10 cellular contexts compared by ENCODE assay signal in genomic region chr17:882827-883585, GRCh38.
DNase-seq lines count a peak whose midpoint lies in the region; ATAC-seq and TF ChIP-seq lines count a peak whose summit lies in the region.
"Had no signal": no experiment of that assay in that cellular context is flagged by ENCODE, and none has a peak within 500 bp of the region (broad histone marks: within the 10 kb centered on the region; RNA-seq: fewer than 3 reads in every experiment).

No MANE protein-coding gene starts in this region.

- TF ChIP-seq CTCF in coronary artery (IDR thresholded peaks at IDR 0.05), result no peak
- no peak for TF ChIP-seq CTCF in liver (IDR thresholded peaks at IDR 0.05; ENCODE audit: low read depth, low read length, missing input control)
- no peak for TF ChIP-seq CTCF in thyroid gland (IDR thresholded peaks at IDR 0.05)

- no peaks in the 10 kb centered on the region for H3K36me3 Mint-ChIP-seq in stimulated activated effector memory CD8-positive, alpha-beta T cell treated with anti-CD3 and anti-CD28 coated beads, Interleukin-12 subunit alpha, Interleukin-12 subunit beta, amount 100 ng/mL, for 72 hours

- no peaks in the 10 kb centered on the region for H3K9me3 Mint-ChIP-seq in stimulated activated effector memory CD8-positive, alpha-beta T cell treated with anti-CD3 and anti-CD28 coated beads, Interleukin-12 subunit alpha, Interleukin-12 subunit beta, amount 100 ng/mL, for 72 hours

- H3K27ac ChIP-seq in coronary artery, result peak overlapping the region; percentile 72 to 82
- H3K27ac ChIP-seq in liver (ENCODE audit: low read depth in 1 of 2, low read length in 2 of 2), result peak overlapping the region; percentile 42 to 63
- peak overlapping the region; percentile 40 to 63 (median 50) for H3K27ac ChIP-seq in thyroid gland
- H3K27ac ChIP-seq: SK-N-MC had no signal

- H3K9ac ChIP-seq in liver (ENCODE audit: low read depth in 1 of 2, low read length in 2 of 2), result no peak overlapping the region

- TF ChIP-seq POLR2A in thyroid gland (IDR thresholded peaks at IDR 0.05), result no peak

- no peak overlapping the region for H3K27ac Mint-ChIP-seq in stimulated activated effector memory CD8-positive, alpha-beta T cell treated with anti-CD3 and anti-CD28 coated beads, Interleukin-12 subunit alpha, Interleukin-12 subunit beta, amount 100 ng/mL, for 72 hours

- peaks cover 3 to 15% (median 5%) of the 10 kb centered on the region in 4 donors for H3K4me1 ChIP-seq in liver (ENCODE audit: control insufficient read depth in 4 of 4, insufficient read depth in 4 of 4, low read length in 3 of 4)
- peaks cover 6 to 36% of the 10 kb centered on the region in 2 donors for H3K4me1 ChIP-seq in thyroid gland

- no peak overlapping the region for H3K4me3 Mint-ChIP-seq in stimulated activated effector memory CD8-positive, alpha-beta T cell treated with anti-CD3 and anti-CD28 coated beads, Interleukin-12 subunit alpha, Interleukin-12 subunit beta, amount 100 ng/mL, for 72 hours

- H3K4me1 Mint-ChIP-seq in stimulated activated effector memory CD8-positive, alpha-beta T cell treated with anti-CD3 and anti-CD28 coated beads, Interleukin-12 subunit alpha, Interleukin-12 subunit beta, amount 100 ng/mL, for 72 hours, result peaks cover 11% of the 10 kb centered on the region

- no peak overlapping the region for H3K4me3 ChIP-seq in coronary artery
- H3K4me3 ChIP-seq in liver (ENCODE audit: low read depth in 1 of 3, low read length in 3 of 3), result no peak overlapping the region
- no peak overlapping the region for H3K4me3 ChIP-seq in thyroid gland (replicated peaks in 1 of 3)
- H3K4me3 ChIP-seq: SK-N-MC had no signal

- intact Hi-C loops in thyroid gland (cut with DNase I), result no loop called here

- H3K36me3 ChIP-seq in liver (ENCODE audit: control insufficient read depth in 4 of 4, insufficient read depth in 3 of 4, low read depth in 1 of 4, low read length in 3 of 4), result no peaks in the 10 kb centered on the region
- H3K36me3 ChIP-seq in thyroid gland, result no peaks in the 10 kb centered on the region

- ATAC-seq in stimulated activated effector memory CD8-positive, alpha-beta T cell treated with anti-CD3 and anti-CD28 coated beads, Interleukin-12 subunit alpha, Interleukin-12 subunit beta, amount 100 ng/mL, for 72 hours, result no peak

- TF ChIP-seq RAD21 in liver (IDR thresholded peaks at IDR 0.05), result peak; percentile 12 to 58

- H3K27me3 ChIP-seq in liver (ENCODE audit: control insufficient read depth in 4 of 4, insufficient read depth in 4 of 4, low read length in 3 of 4) (no peaks in the 10 kb centered on the region), thyroid gland (no peaks in the 10 kb centered on the region)

- 76% methylated on average over 14 of the region's 14 CpGs for WGBS in liver
- 73 to 79% methylated on average over 14 of the region's 14 CpGs for WGBS in thyroid gland, 2 donors

- DNase-seq in LHCN-M2 (ENCODE audit: low read depth) (peak; percentile 41), coronary artery (ENCODE audit: low spot score) (peak; percentile 85), thyroid gland (peak in 1 of 2 donors; percentile 20), glomerular visceral epithelial cell (ENCODE audit: extremely low spot score) (no peak), anterior cingulate cortex (lab: John Stamatoyannopoulos, UW) (no peak), NCI-H1092 treated with DMSO at 0.1 percent for 48 hours (lab: John Stamatoyannopoulos, UW) (no peak)
- DNase-seq in stimulated activated effector memory CD8-positive, alpha-beta T cell treated with anti-CD3 and anti-CD28 coated beads, Interleukin-12 subunit alpha, Interleukin-12 subunit beta, amount 100 ng/mL, for 72 hours (ENCODE audit: low spot score in 2 of 2), result no peak
- DNase-seq: occipital lobe had no signal

- H3K9me3 ChIP-seq in liver (ENCODE audit: control insufficient read depth in 4 of 4, low read length in 3 of 4), result no peaks in the 10 kb centered on the region
- no peaks in the 10 kb centered on the region for H3K9me3 ChIP-seq in thyroid gland

TF ChIP-seq in liver, 16 proteins besides CTCF, POLR2A, EP300 and RAD21:
- TF ChIP-seq, protein P1, sequence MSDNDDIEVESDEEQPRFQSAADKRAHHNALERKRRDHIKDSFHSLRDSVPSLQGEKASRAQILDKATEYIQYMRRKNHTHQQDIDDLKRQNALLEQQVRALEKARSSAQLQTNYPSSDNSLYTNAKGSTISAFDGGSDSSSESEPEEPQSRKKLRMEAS (IDR thresholded peaks at IDR 0.05), result no peak
- TF ChIP-seq EGR1 (IDR thresholded peaks at IDR 0.05; ENCODE audit: low read depth in 2 of 2), result peak in 1 of 2 donors; percentile 43
- peak; percentile 65 for TF ChIP-seq SP1 (IDR thresholded peaks at IDR 0.05)
- peak; percentile 56 to 65 for TF ChIP-seq RXRA (IDR thresholded peaks at IDR 0.05)
- peak; percentile 96 for TF ChIP-seq NR2F2 (IDR thresholded peaks at IDR 0.05)
- TF ChIP-seq HNF4A (conservative IDR thresholded peaks at IDR 0.05), result peak in 1 of 2 donors; percentile 20
- TF ChIP-seq JUND (IDR thresholded peaks at IDR 0.05), result peak in 1 of 2 donors; percentile 30
- no peak for TF ChIP-seq FOXA2 (IDR thresholded peaks at IDR 0.05)
- TF ChIP-seq FOXA1 (IDR thresholded peaks at IDR 0.05), result no peak
- TF ChIP-seq, protein P2, sequence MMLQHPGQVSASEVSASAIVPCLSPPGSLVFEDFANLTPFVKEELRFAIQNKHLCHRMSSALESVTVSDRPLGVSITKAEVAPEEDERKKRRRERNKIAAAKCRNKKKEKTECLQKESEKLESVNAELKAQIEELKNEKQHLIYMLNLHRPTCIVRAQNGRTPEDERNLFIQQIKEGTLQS (IDR thresholded peaks at IDR 0.05), result peak; percentile 37
- TF ChIP-seq YY1 (IDR thresholded peaks at IDR 0.05), result peak; percentile 48
- no peak for TF ChIP-seq ZBTB33 (IDR thresholded peaks at IDR 0.05)
- TF ChIP-seq GABPA (IDR thresholded peaks at IDR 0.05 in 1 of 2, conservative IDR thresholded peaks at IDR 0.05 in 1 of 2), result no peak
- TF ChIP-seq, protein P3, sequence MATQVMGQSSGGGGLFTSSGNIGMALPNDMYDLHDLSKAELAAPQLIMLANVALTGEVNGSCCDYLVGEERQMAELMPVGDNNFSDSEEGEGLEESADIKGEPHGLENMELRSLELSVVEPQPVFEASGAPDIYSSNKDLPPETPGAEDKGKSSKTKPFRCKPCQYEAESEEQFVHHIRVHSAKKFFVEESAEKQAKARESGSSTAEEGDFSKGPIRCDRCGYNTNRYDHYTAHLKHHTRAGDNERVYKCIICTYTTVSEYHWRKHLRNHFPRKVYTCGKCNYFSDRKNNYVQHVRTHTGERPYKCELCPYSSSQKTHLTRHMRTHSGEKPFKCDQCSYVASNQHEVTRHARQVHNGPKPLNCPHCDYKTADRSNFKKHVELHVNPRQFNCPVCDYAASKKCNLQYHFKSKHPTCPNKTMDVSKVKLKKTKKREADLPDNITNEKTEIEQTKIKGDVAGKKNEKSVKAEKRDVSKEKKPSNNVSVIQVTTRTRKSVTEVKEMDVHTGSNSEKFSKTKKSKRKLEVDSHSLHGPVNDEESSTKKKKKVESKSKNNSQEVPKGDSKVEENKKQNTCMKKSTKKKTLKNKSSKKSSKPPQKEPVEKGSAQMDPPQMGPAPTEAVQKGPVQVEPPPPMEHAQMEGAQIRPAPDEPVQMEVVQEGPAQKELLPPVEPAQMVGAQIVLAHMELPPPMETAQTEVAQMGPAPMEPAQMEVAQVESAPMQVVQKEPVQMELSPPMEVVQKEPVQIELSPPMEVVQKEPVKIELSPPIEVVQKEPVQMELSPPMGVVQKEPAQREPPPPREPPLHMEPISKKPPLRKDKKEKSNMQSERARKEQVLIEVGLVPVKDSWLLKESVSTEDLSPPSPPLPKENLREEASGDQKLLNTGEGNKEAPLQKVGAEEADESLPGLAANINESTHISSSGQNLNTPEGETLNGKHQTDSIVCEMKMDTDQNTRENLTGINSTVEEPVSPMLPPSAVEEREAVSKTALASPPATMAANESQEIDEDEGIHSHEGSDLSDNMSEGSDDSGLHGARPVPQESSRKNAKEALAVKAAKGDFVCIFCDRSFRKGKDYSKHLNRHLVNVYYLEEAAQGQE (IDR thresholded peaks at IDR 0.05), result peak; percentile 21
- no peak for TF ChIP-seq TAF1 (conservative IDR thresholded peaks at IDR 0.05)
- no peak for TF ChIP-seq HNF4G (IDR thresholded peaks at IDR 0.05)

Comparison
In these comparisons a context has a peak if more than half of its experiments do, and no peak if none do; other contexts are left out.
1. DNase-seq: peak in LHCN-M2 (single experiment) and coronary artery (single experiment); none in stimulated activated effector memory CD8-positive, alpha-beta T cell treated with anti-CD3 and anti-CD28 coated beads, Interleukin-12 subunit alpha, Interleukin-12 subunit beta, amount 100 ng/mL, for 72 hours (0 of 2), glomerular visceral epithelial cell (single experiment), anterior cingulate cortex (0 of 58) and NCI-H1092 treated with DMSO at 0.1 percent for 48 hours (single experiment).
2. Peak in every context shown above with its lines, with median percentiles within 50 percentile points of each other: H3K27ac ChIP-seq.